In the genomic region with DNA sequence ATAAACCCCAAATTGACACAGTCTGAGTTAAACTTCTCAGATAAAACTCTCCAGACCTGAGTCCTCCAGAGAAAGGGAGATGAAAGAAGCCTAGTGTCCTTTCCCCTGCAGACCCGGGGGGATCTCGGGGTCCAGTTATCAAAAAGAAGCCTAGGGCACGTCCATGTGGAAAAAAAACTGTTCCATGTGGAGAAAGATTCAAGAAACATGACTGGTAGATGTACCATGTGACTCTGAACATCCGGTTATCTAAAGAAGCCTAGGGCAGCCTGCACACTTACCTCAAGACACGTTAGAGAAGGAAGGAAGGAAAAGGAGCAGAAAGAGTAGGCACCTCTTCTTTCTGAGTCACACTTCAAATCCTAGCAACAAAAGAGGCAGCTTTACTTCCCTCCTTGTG, we compare ENCODE assay signal across 29 cellular contexts.
"Had no signal": no experiment of that assay in that cellular context is flagged by ENCODE, and none has a peak within 500 bp of the region (broad histone marks: within the 10 kb centered on the region; RNA-seq: fewer than 3 reads in every experiment).

No MANE protein-coding gene starts in this region.

- H3K9me3 ChIP-seq: colonic mucosa, esophagus muscularis mucosa, esophagus squamous epithelium, gastrocnemius medialis, gastroesophageal sphincter, heart left ventricle, heart right ventricle had no signal

- H3K4me3 ChIP-seq: colonic mucosa, coronary artery, dorsolateral prefrontal cortex, esophagus muscularis mucosa, esophagus squamous epithelium, gastrocnemius medialis, gastroesophageal sphincter, heart left ventricle, heart right ventricle had no signal

- H3K27ac Mint-ChIP-seq: dendritic cell treated with granulocyte-macrophage colony-stimulating factor and Interleukin-4, amounts not matched to agents 40 ng/mL and 50 ng/mL, for 4 days; effector memory CD8-positive, alpha-beta T cell; endodermal cell had no signal

- H3K9me3 Mint-ChIP-seq: effector memory CD8-positive, alpha-beta T cell; endodermal cell had no signal

- H3K36me3 ChIP-seq: colonic mucosa, esophagus muscularis mucosa, esophagus squamous epithelium, gastrocnemius medialis, gastroesophageal sphincter, heart left ventricle, heart right ventricle had no signal

- DNase-seq: colonic mucosa; cortex of kidney; dermis blood vessel endothelial cell; dorsolateral prefrontal cortex; effector CD4-positive, alpha-beta T cell; effector CD8-positive, alpha-beta T cell; effector memory CD4-positive, alpha-beta T cell; effector memory CD8-positive, alpha-beta T cell; endodermal cell; erythroblast; esophagus squamous epithelium; foreskin fibroblast; foreskin keratinocyte; foreskin melanocyte; gastrocnemius medialis; glutamatergic neuron; head of caudate nucleus; heart left ventricle; heart right ventricle had no signal

- H3K4me3 Mint-ChIP-seq: dendritic cell treated with granulocyte-macrophage colony-stimulating factor and Interleukin-4, amounts not matched to agents 40 ng/mL and 50 ng/mL, for 4 days; effector memory CD8-positive, alpha-beta T cell; endodermal cell had no signal

- ATAC-seq: effector memory CD8-positive, alpha-beta T cell; esophagus mucosa; foreskin keratinocyte; gastrocnemius medialis; gastroesophageal sphincter; heart left ventricle; heart right ventricle had no signal

- H3K27ac ChIP-seq: colonic mucosa, coronary artery, dorsolateral prefrontal cortex, epithelial cell of prostate, esophagus muscularis mucosa, esophagus squamous epithelium, foreskin keratinocyte, gastrocnemius medialis, gastroesophageal sphincter, heart left ventricle, heart right ventricle had no signal

- H3K27me3 ChIP-seq: colonic mucosa, dorsolateral prefrontal cortex, esophagus muscularis mucosa, foreskin keratinocyte, gastrocnemius medialis, gastroesophageal sphincter, heart left ventricle had no signal

- FAIRE-seq: colon, endometrium, endothelial cell of umbilical vein, frontal cortex had no signal

- H3K27me3 Mint-ChIP-seq: dendritic cell treated with granulocyte-macrophage colony-stimulating factor and Interleukin-4, amounts not matched to agents 40 ng/mL and 50 ng/mL, for 4 days had no signal

- H3K4me1 ChIP-seq: colonic mucosa, esophagus squamous epithelium, foreskin keratinocyte, gastrocnemius medialis, gastroesophageal sphincter, heart left ventricle, heart right ventricle had no signal
